Comparison of ENCODE assay signal across 9 cellular contexts in the genomic region with DNA sequence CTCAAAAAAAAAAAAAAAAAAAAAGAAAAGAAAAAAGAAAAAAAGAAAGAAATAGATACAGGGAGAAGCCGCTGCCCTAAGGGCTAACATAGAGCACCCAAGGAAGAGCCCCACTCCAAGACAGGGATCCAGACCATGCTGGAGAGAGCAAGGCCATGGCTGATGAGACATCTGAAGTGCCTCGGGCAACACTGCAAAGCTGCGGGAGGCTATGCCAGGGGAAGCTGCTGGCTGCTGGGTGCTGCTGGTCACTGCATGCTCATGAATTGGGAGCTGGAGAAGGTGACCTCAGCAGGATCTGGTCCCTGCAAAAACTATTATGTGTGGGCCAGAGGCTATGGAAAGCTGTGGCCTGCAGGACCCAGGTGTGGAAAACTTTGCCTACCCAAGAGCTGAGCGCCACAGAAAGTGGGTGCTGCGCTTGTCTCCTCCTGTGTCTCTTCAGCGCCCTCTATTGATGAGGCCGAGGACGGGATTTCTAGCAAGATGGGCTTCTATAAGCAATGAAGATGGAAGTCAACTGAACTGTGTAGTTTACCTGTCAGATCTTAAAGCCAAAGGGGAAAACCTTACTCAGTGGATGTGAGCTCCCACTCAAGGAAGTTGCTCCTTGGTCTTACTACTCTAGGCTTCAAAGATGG. TPM values are rescaled to one million over a fixed set of nuclear protein-coding genes. Genes with fewer than 3 reads are reported as not detected.
DNase-seq lines count a peak whose midpoint lies in the region; ATAC-seq and TF ChIP-seq lines count a peak whose summit lies in the region.
"Had no signal": no experiment of that assay in that cellular context is flagged by ENCODE, and none has a peak within 500 bp of the region (broad histone marks: within the 10 kb centered on the region; RNA-seq: fewer than 3 reads in every experiment).

No MANE protein-coding gene starts in this region.

- TF ChIP-seq EP300 in neural cell (conservative IDR thresholded peaks at IDR 0.05; ENCODE audit: poor library complexity, severe bottlenecking), result no peak

- H3K4me3 Mint-ChIP-seq in CD8-positive, alpha-beta T cell, result no peak overlapping the region

- TF ChIP-seq RAD21 in neural cell (conservative IDR thresholded peaks at IDR 0.05), result no peak

- H3K9me3 ChIP-seq in CD8-positive, alpha-beta T cell (ENCODE audit: low read length), result no peaks in the 10 kb centered on the region
- H3K9me3 ChIP-seq in neural cell (ENCODE audit: low read length), result no peaks in the 10 kb centered on the region

- H3K4me1 ChIP-seq in CD8-positive, alpha-beta T cell (ENCODE audit: insufficient read depth, low read length), result peaks cover 5% of the 10 kb centered on the region

- POLR2A ChIA-PET in CD8-positive, alpha-beta T cell (lab: Charles Lee), result interaction anchor here (0.7 to 1.6 kb wide), 4 partner anchors 17 to 76 kb away, joined by 3 to 7 read pairs (median 4); a partner anchor contains a TSS

- H3K36me3 ChIP-seq in CD8-positive, alpha-beta T cell (ENCODE audit: insufficient read depth, low read length), result no peaks in the 10 kb centered on the region
- H3K36me3 ChIP-seq in neural cell (ENCODE audit: insufficient read depth, low read length), result no peaks in the 10 kb centered on the region

- no peaks in the 10 kb centered on the region for H3K36me3 Mint-ChIP-seq in CD8-positive, alpha-beta T cell

- H3K9ac ChIP-seq in neural cell (ENCODE audit: low read length), result no peak overlapping the region

- no peaks in the 10 kb centered on the region for H3K9me3 Mint-ChIP-seq in CD8-positive, alpha-beta T cell

- H4K20me1 ChIP-seq in neural cell (ENCODE audit: insufficient read depth), result no peaks in the 10 kb centered on the region

- H3F3A ChIP-seq in neural cell (ENCODE audit: insufficient read depth, low read length, poor library complexity, severe bottlenecking), result no peaks in the 10 kb centered on the region

- no peak overlapping the region for H3K27ac Mint-ChIP-seq in CD8-positive, alpha-beta T cell

- peak; percentile 89 for ATAC-seq in CD8-positive, alpha-beta T cell

- peak; percentile 66 for TF ChIP-seq CTCF in CD8-positive, alpha-beta T cell (IDR thresholded peaks at IDR 0.05)
- TF ChIP-seq CTCF in epithelial cell of proximal tubule (conservative IDR thresholded peaks at IDR 0.05; ENCODE audit: low read depth, low read length) (peak; percentile 91), neural cell (IDR thresholded peaks at IDR 0.05; ENCODE audit: poor library complexity, severe bottlenecking) (peak; percentile 21)

- H2AFZ ChIP-seq in neural cell (ENCODE audit: low read depth, low read length), result no peak overlapping the region

- intact Hi-C loops in CD8-positive, alpha-beta T cell (cut with DNase I, micrococcal nuclease), result loop anchor here (1.0 to 5.0 kb wide), 6 partner anchors 17 to 166 kb away; a partner anchor contains a TSS
- intact Hi-C loops in posterior vena cava (cut with DNase I), result no loop called here

- CTCF ChIA-PET in CD8-positive, alpha-beta T cell (lab: Charles Lee), result interaction anchor here (0.6 to 3.4 kb wide), 45 partner anchors 9 to 1122 kb away, joined by 3 to 55 read pairs (median 4); a partner anchor contains a TSS

- H3K27ac ChIP-seq in CD8-positive, alpha-beta T cell (ENCODE audit: low read depth, low read length), result no peak overlapping the region
- no peak overlapping the region for H3K27ac ChIP-seq in neural cell (ENCODE audit: low read length)

- H3K4me3 ChIP-seq in CD8-positive, alpha-beta T cell (ENCODE audit: low read depth, low read length), result no peak overlapping the region
- H3K4me3 ChIP-seq in epithelial cell of proximal tubule (ENCODE audit: low read depth, low read length), result no peak overlapping the region
- H3K4me3 ChIP-seq in neural cell (ENCODE audit: low read length), result no peak overlapping the region

- H3K27me3 ChIP-seq in CD8-positive, alpha-beta T cell (ENCODE audit: insufficient read depth, low read length), result no peaks in the 10 kb centered on the region
- H3K27me3 ChIP-seq in neural cell (ENCODE audit: insufficient read depth, low read depth, low read length), result peaks cover 5% of the 10 kb centered on the region

- peaks cover 8% of the 10 kb centered on the region for H3K4me1 Mint-ChIP-seq in CD8-positive, alpha-beta T cell (ENCODE audit: low read depth)

- H3K4me2 ChIP-seq in neural cell (ENCODE audit: low read length), result no peak overlapping the region

- DNase-seq in CD8-positive, alpha-beta T cell, result peak; percentile 44 to 80 (median 74)
- DNase-seq in HT-29 (ENCODE audit: low spot score) (peak; percentile 91), NOMO-1 treated with dmso at 0.1 percent for 144 hours (lab: John Stamatoyannopoulos, UW; ENCODE audit: unreplicated experiment) (peak; percentile 62), epithelial cell of proximal tubule (ENCODE audit: low read depth) (peak; percentile 20), superior temporal gyrus (ENCODE audit: extremely low spot score) (peak; percentile 59), posterior vena cava (ENCODE audit: low spot score) (no peak)
- peak; percentile 38 to 53 for DNase-seq in activated CD8-positive, alpha-beta memory T cell treated with anti-CD3 and anti-CD28 coated beads for 4 hours (ENCODE audit: low read depth in 2 of 2)

- peaks cover 2% of the 10 kb centered on the region for H3K27me3 Mint-ChIP-seq in CD8-positive, alpha-beta T cell (ENCODE audit: low read depth)

- no peaks in the 10 kb centered on the region for H3K79me2 ChIP-seq in neural cell (replicated peaks; ENCODE audit: insufficient read depth, low read length)

- H3K9me2 ChIP-seq in neural cell (ENCODE audit: insufficient read depth, low read length), result no peaks in the 10 kb centered on the region

TF ChIP-seq in neural cell, 6 proteins besides CTCF, POLR2A, EP300 and RAD21:
- TF ChIP-seq POLR2AphosphoS5 (IDR thresholded peaks at IDR 0.05) (no peak), TAF1 (IDR thresholded peaks at IDR 0.05; ENCODE audit: low read depth) (no peak), EZH2 (IDR thresholded peaks at IDR 0.05; ENCODE audit: borderline replicate concordance, insufficient read depth, low read length, poor library complexity, severe bottlenecking) (no peak), SMC3 (conservative IDR thresholded peaks at IDR 0.05; ENCODE audit: poor library complexity) (no peak), MXI1 (conservative IDR thresholded peaks at IDR 0.05; ENCODE audit: poor library complexity, severe bottlenecking) (no peak)
- TF ChIP-seq, protein P1, sequence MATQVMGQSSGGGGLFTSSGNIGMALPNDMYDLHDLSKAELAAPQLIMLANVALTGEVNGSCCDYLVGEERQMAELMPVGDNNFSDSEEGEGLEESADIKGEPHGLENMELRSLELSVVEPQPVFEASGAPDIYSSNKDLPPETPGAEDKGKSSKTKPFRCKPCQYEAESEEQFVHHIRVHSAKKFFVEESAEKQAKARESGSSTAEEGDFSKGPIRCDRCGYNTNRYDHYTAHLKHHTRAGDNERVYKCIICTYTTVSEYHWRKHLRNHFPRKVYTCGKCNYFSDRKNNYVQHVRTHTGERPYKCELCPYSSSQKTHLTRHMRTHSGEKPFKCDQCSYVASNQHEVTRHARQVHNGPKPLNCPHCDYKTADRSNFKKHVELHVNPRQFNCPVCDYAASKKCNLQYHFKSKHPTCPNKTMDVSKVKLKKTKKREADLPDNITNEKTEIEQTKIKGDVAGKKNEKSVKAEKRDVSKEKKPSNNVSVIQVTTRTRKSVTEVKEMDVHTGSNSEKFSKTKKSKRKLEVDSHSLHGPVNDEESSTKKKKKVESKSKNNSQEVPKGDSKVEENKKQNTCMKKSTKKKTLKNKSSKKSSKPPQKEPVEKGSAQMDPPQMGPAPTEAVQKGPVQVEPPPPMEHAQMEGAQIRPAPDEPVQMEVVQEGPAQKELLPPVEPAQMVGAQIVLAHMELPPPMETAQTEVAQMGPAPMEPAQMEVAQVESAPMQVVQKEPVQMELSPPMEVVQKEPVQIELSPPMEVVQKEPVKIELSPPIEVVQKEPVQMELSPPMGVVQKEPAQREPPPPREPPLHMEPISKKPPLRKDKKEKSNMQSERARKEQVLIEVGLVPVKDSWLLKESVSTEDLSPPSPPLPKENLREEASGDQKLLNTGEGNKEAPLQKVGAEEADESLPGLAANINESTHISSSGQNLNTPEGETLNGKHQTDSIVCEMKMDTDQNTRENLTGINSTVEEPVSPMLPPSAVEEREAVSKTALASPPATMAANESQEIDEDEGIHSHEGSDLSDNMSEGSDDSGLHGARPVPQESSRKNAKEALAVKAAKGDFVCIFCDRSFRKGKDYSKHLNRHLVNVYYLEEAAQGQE (IDR thresholded peaks at IDR 0.05; ENCODE audit: borderline replicate concordance), result no peak
TF ChIP-seq in neural cell: peak in this region for 0.

RNA-seq across cellular contexts. Expression of a gene that starts 17.3 kb away (rescaled TPM):
- total RNA-seq in CD8-positive, alpha-beta T cell, result 1 to 10 TPM; 5.6 to 6.0 TPM
- total RNA-seq in HT-29 (2014; rRNA removed; shearing (Covaris generic)), result 40.3 and 44.9 TPM in 2 replicates
- total RNA-seq in epithelial cell of proximal tubule, result 6.6 and 12.3 TPM in 2 replicates
- 1.7 and 2.2 TPM in 2 replicates for polyA plus RNA-seq in neural cell
- polyA minus RNA-seq in neural cell, result 1.5 and 2.1 TPM in 2 replicates
- 1 to 10 TPM; 1.7 to 2.0 TPM for total RNA-seq in posterior vena cava

RNA-seq across cellular contexts. Expression of a gene that starts 32.0 kb away (rescaled TPM):
- total RNA-seq in CD8-positive, alpha-beta T cell, result not detected
- not detected in 2 replicates for total RNA-seq in HT-29 (2014; rRNA removed; shearing (Covaris generic))
- total RNA-seq in epithelial cell of proximal tubule, result not detected in 2 replicates
- 6.7 and 10.6 TPM in 2 replicates for polyA plus RNA-seq in neural cell
- 13.4 and 21.9 TPM in 2 replicates for polyA minus RNA-seq in neural cell
- 1 to 10 TPM; 2.6 to 6.5 TPM for total RNA-seq in posterior vena cava
- total RNA-seq: subcutaneous adipose tissue had no signal

RNA-seq across cellular contexts. Expression of a gene that starts 41.4 kb away (rescaled TPM):
- total RNA-seq in CD8-positive, alpha-beta T cell, result 1 to 10 TPM; 1.3 to 1.8 TPM
- total RNA-seq in HT-29 (2014; rRNA removed; shearing (Covaris generic)), result 26.8 and 30.5 TPM in 2 replicates
- 32.0 and 36.2 TPM in 2 replicates for total RNA-seq in epithelial cell of proximal tubule
- 162 TPM in 2 replicates for polyA plus RNA-seq in neural cell
- polyA minus RNA-seq in neural cell, result 81.5 and 92.8 TPM in 2 replicates
- total RNA-seq in posterior vena cava, result 10 to 100 TPM; 16.5 to 20.0 TPM

RNA-seq across cellular contexts. Expression of a gene that starts 44.0 kb away (rescaled TPM):
- total RNA-seq in CD8-positive, alpha-beta T cell, result 10 to 100 TPM; 66.7 to 68.0 TPM
- 74.9 and 92.2 TPM in 2 replicates for total RNA-seq in HT-29 (2014; rRNA removed; shearing (Covaris generic))
- total RNA-seq in epithelial cell of proximal tubule (72.0 and 95.1 TPM in 2 replicates), posterior vena cava (10 to 100 TPM; 20.4 to 22.0 TPM)
- 78.3 and 108 TPM in 2 replicates for polyA plus RNA-seq in neural cell
- 31.5 and 32.9 TPM in 2 replicates for polyA minus RNA-seq in neural cell

RNA-seq across cellular contexts. Expression of a gene that starts 49.8 kb away (rescaled TPM):
- 10 to 100 TPM; 19.8 to 20.6 TPM for total RNA-seq in CD8-positive, alpha-beta T cell
- 122 and 128 TPM in 2 replicates for total RNA-seq in HT-29 (2014; rRNA removed; shearing (Covaris generic))
- 85.3 TPM in 2 replicates for total RNA-seq in epithelial cell of proximal tubule
- 50.9 and 54.3 TPM in 2 replicates for polyA plus RNA-seq in neural cell
- 13.1 and 15.2 TPM in 2 replicates for polyA minus RNA-seq in neural cell
- total RNA-seq in posterior vena cava, result 10 to 100 TPM; 36.5 to 37.2 TPM

Comparison
In these comparisons a context has a peak if more than half of its experiments do, and no peak if none do; other contexts are left out.
1. CTCF ChIP-seq: peak in every context shown above with its lines; median percentile 91 in epithelial cell of proximal tubule; 66 in CD8-positive, alpha-beta T cell; 21 in neural cell.
2. RNA of a gene that starts 41.4 kb away (total RNA-seq): 32.0 to 36.2 TPM in epithelial cell of proximal tubule, 26.8 to 30.5 TPM in HT-29 and 16.5 to 20.0 TPM in posterior vena cava; 1.3 to 1.8 TPM in CD8-positive, alpha-beta T cell; every median in the first group is over 4 times any median in the second.
3. intact Hi-C loops: an anchor here in CD8-positive, alpha-beta T cell (1.0 to 5.0 kb wide); none called in posterior vena cava.